In the genomic region with DNA sequence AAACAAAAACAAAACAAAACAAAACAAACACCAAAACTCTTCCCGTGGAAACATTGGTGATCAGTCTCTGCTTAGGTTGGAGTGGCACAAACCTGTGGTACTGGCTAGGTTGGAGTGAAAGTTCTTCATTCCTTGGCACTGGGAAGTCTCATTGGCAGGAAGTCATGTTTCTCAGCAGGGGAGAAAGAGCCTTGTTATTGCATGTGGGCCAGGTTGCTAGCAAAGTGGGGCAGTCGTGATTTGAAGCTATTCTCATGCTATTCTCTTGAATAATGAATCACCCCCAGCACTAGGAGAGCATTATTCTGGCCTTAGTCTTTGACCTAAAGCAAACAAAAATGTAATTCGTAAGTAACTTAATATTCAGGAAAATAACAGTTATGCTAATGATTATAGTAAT, we compare ENCODE assay signal across 14 cellular contexts. TPM values are rescaled to one million over a fixed set of nuclear protein-coding genes. Genes with fewer than 3 reads are reported as not detected.
DNase-seq lines count a peak whose midpoint lies in the region; ATAC-seq and TF ChIP-seq lines count a peak whose summit lies in the region.
"Had no signal": no experiment of that assay in that cellular context is flagged by ENCODE, and none has a peak within 500 bp of the region (broad histone marks: within the 10 kb centered on the region; RNA-seq: fewer than 3 reads in every experiment).

No MANE protein-coding gene starts in this region.

- no peak overlapping the region for H3K4me3 Mint-ChIP-seq in neural progenitor cell
- H3K4me3 Mint-ChIP-seq: brain had no signal

- H3F3A ChIP-seq in neural progenitor cell (ENCODE audit: low read depth), result no peaks in the 10 kb centered on the region

- no peaks in the 10 kb centered on the region for H4K20me1 ChIP-seq in neural progenitor cell (ENCODE audit: low read depth)
- H4K20me1 ChIP-seq: BLaER1 had no signal

- DNase-seq in A172 (ENCODE audit: low spot score) (peak; percentile 49), HCEC 1CT (peak; percentile 60), astrocyte of the spinal cord (ENCODE audit: low read depth, low spot score) (peak; percentile 88), iPS-NIHi11 (ENCODE audit: low spot score) (peak; percentile 47), neural progenitor cell (ENCODE audit: low spot score) (no peak)
- no peak for DNase-seq in activated CD4-positive, alpha-beta T cell treated with anti-CD3 and anti-CD28 coated beads, Interleukin-2, amount 50 U/mL, for 48 hours
- DNase-seq: NCI-H510A; stimulated activated naive CD4-positive, alpha-beta T cell treated with Interleukin-2 at 50 U/mL for 16 hours had no signal

- H3K4me1 Mint-ChIP-seq in neural progenitor cell, result peaks cover 3% of the 10 kb centered on the region
- H3K4me1 Mint-ChIP-seq: brain had no signal

- no peak overlapping the region for H2AFZ ChIP-seq in neural progenitor cell (replicated peaks)

- H3K36me3 ChIP-seq in neural progenitor cell, result no peaks in the 10 kb centered on the region
- H3K36me3 ChIP-seq: BLaER1 had no signal

- H3K27me3 ChIP-seq in neural progenitor cell, result no peaks in the 10 kb centered on the region
- H3K27me3 ChIP-seq: BLaER1 had no signal

- no peak overlapping the region for H3K4me3 ChIP-seq in astrocyte of the spinal cord (ENCODE audit: low read depth, low read length)
- no peak overlapping the region for H3K4me3 ChIP-seq in neural progenitor cell
- H3K4me3 ChIP-seq: BLaER1 had no signal

- no peaks in the 10 kb centered on the region for H3K27me3 Mint-ChIP-seq in neural progenitor cell (ENCODE audit: insufficient read depth, low read depth)

- H3K27ac Mint-ChIP-seq in neural progenitor cell, result no peak overlapping the region

- no peak overlapping the region for H3K27ac ChIP-seq in neural progenitor cell
- H3K27ac ChIP-seq: BLaER1 had no signal

- no peaks in the 10 kb centered on the region for H3K4me1 ChIP-seq in neural progenitor cell
- H3K4me1 ChIP-seq: BLaER1 had no signal

- ATAC-seq in GM21381 (IDR thresholded peaks at IDR 0.05; ENCODE audit: unreplicated experiment) (no peak), HG02610 (IDR thresholded peaks at IDR 0.05; ENCODE audit: unreplicated experiment) (no peak)

- H3K36me3 Mint-ChIP-seq in neural progenitor cell, result no peaks in the 10 kb centered on the region
- H3K36me3 Mint-ChIP-seq: brain had no signal

- TF ChIP-seq CTCF in astrocyte of the spinal cord (IDR thresholded peaks at IDR 0.05; ENCODE audit: low read depth, low read length), result no peak
- TF ChIP-seq CTCF in neural progenitor cell (IDR thresholded peaks at IDR 0.05), result no peak

- in situ Hi-C loops in astrocyte of the spinal cord (cut with HindIII; ENCODE audit: low sequenced_read_pairs), result no loop called here

- no peak overlapping the region for H3K4me2 ChIP-seq in neural progenitor cell
- H3K4me2 ChIP-seq: BLaER1 had no signal

- no peaks in the 10 kb centered on the region for H3K9me3 Mint-ChIP-seq in neural progenitor cell
- H3K9me3 Mint-ChIP-seq: brain had no signal

- no peaks in the 10 kb centered on the region for H3K79me2 ChIP-seq in neural progenitor cell (ENCODE audit: low read depth)

- no peaks in the 10 kb centered on the region for H3K9me3 ChIP-seq in neural progenitor cell (ENCODE audit: low read depth)
- H3K9me3 ChIP-seq: BLaER1 had no signal

- no peak overlapping the region for H3K9ac ChIP-seq in neural progenitor cell
- H3K9ac ChIP-seq: BLaER1 had no signal

RNA-seq across cellular contexts. Expression of gene B4GALNT2, which starts 24.3 kb away (rescaled TPM):
- not detected in 2 replicates for total RNA-seq in A172 (2014; rRNA removed; shearing (Covaris generic))
- total RNA-seq in neural progenitor cell (ENCODE audit: low replicate concordance), result not detected in 2 replicates
- total RNA-seq: activated CD8-positive, alpha-beta memory T cell treated with anti-CD3 and anti-CD28 coated beads for 36 hours; glomerular endothelial cell had no signal

Comparison
In these comparisons a context has a peak if more than half of its experiments do, and no peak if none do; other contexts are left out.
1. DNase-seq: peak in A172 (single experiment), HCEC 1CT (single experiment), astrocyte of the spinal cord (single experiment) and iPS-NIHi11 (single experiment); none in activated CD4-positive, alpha-beta T cell treated with anti-CD3 and anti-CD28 coated beads, Interleukin-2, amount 50 U/mL, for 48 hours (0 of 2) and neural progenitor cell (single experiment).